Comparison of ENCODE assay signal across 12 cellular contexts in the genomic region with DNA sequence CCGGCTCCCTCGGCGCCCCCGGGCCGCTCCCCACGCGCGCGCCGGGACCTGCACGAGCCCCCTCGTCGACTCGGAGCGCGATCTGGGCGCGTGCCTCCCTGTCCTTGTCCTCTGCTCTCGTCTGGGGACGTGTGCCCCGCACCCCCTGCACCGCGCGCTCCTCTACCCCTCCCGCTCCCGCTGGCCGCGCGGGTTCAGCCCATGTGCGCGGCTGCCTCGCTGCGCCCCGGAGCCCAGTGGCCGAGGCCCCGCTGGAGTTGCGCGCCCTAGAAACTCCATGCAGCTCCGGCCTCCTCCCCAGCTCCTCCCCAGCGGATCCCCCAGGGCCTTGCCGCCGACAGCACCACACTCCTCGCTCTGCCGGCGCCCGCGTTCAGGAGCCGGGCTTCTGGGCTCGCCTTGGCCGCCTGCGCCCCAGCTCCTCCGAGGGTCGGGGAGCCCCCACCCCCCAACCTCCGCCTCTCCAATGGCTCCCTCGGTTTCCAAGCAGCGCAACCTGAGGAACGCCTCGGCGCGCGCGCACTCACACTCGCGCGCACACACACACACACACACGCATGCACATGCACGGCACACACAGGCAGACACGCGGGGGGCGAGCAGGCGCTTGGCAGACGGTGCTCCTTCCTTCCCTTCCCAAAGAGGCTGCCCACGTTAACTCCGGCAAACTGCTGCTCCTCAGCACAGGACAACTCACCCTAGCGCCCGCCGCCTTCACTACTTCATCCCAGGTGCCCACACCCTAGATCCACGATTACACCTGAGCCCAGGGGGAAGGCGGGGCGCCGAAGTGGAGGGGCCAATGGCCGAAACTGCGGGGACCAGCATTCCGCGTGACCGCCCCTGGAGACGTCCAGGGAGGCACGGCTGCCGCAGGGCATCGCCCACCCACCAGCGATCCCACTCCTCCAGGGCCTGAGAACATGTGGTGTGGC.
A peak's percentile ranks its signal among the peaks of the same experiment; 100 is the strongest.
DNase-seq lines count a peak whose midpoint lies in the region; TF ChIP-seq lines count a peak whose summit lies in the region.
"Had no signal": no experiment of that assay in that cellular context is flagged by ENCODE, and none has a peak within 500 bp of the region (broad histone marks: within the 10 kb centered on the region; RNA-seq: fewer than 3 reads in every experiment).

No MANE protein-coding gene starts in this region.

- H3K9me3 Mint-ChIP-seq in activated naive CD4-positive, alpha-beta T cell treated with anti-CD3 and anti-CD28 coated beads for 36 hours, result peaks cover 8% of the 10 kb centered on the region
- H3K9me3 Mint-ChIP-seq: immature natural killer cell had no signal

- H3K4me1 Mint-ChIP-seq in activated naive CD4-positive, alpha-beta T cell treated with anti-CD3 and anti-CD28 coated beads for 36 hours (ENCODE audit: low read depth), result no peaks in the 10 kb centered on the region
- H3K4me1 Mint-ChIP-seq: B cell, immature natural killer cell had no signal

- H3K27ac Mint-ChIP-seq in activated naive CD4-positive, alpha-beta T cell treated with anti-CD3 and anti-CD28 coated beads for 36 hours, result no peak overlapping the region
- H3K27ac Mint-ChIP-seq: B cell; immature natural killer cell; T-helper 2 cell treated with Interferon-gamma antibody and Interleukin-4, amounts not matched to agents 5 μg/mL and 100 μg/mL, for 36 hours had no signal

- H3K27ac ChIP-seq in caudate nucleus (ENCODE audit: low read depth, low read length) (peak overlapping the region; percentile 26), colonic mucosa (no peak overlapping the region)

- peak; percentile 3 for DNase-seq in stimulated activated CD4-positive, alpha-beta T cell treated with anti-CD3 and anti-CD28 coated beads, Interleukin-15, amount 100 ng/mL, for 24 hours
- no peak for DNase-seq in stimulated activated CD4-positive, alpha-beta T cell treated with anti-CD3 and anti-CD28 coated beads, Interleukin-2, amount 100 ng/mL, for 48 hours
- DNase-seq in caudate nucleus (lab: John Stamatoyannopoulos, UW) (peak in 42 of 61 donors; percentile 12 to 80 (median 47)), left kidney (ENCODE audit: low read depth, low spot score) (peak; percentile 75), colonic mucosa (no peak), DMS114 treated with DMSO at 0.1 percent for 48 hours (lab: John Stamatoyannopoulos, UW; ENCODE audit: unreplicated experiment) (no peak)
- no peak for DNase-seq in activated CD8-positive, alpha-beta memory T cell treated with anti-CD3 and anti-CD28 coated beads, Interleukin-2, amount 50 U/mL, for 48 hours
- DNase-seq in activated naive CD4-positive, alpha-beta T cell treated with anti-CD3 and anti-CD28 coated beads for 36 hours, result no peak
- DNase-seq: immature natural killer cell, NCI-H1417 had no signal

- CTCF ChIA-PET in activated naive CD4-positive, alpha-beta T cell treated with anti-CD3 and anti-CD28 coated beads for 36 hours (lab: Charles Lee), result no interaction called here

- H3K4me3 Mint-ChIP-seq in activated naive CD4-positive, alpha-beta T cell treated with anti-CD3 and anti-CD28 coated beads for 36 hours, result no peak overlapping the region
- H3K4me3 Mint-ChIP-seq: B cell; immature natural killer cell; T-helper 2 cell treated with Interferon-gamma antibody and Interleukin-4, amounts not matched to agents 5 μg/mL and 100 μg/mL, for 36 hours had no signal

- intact Hi-C loops in colonic mucosa (cut with DNase I), result no loop called here
- intact Hi-C loops in activated naive CD4-positive, alpha-beta T cell treated with anti-CD3 and anti-CD28 coated beads for 36 hours (cut with micrococcal nuclease), result no loop called here

- peaks cover 13% of the 10 kb centered on the region for H3K27me3 ChIP-seq in colonic mucosa

- H3K9ac ChIP-seq in colonic mucosa (ENCODE audit: low read depth in 2 of 2, low read length in 2 of 2), result no peak overlapping the region

- H3K4me3 ChIP-seq in colonic mucosa, result no peak overlapping the region

- no peak for TF ChIP-seq CTCF in colonic mucosa (IDR thresholded peaks at IDR 0.05)

- H3K36me3 Mint-ChIP-seq in activated naive CD4-positive, alpha-beta T cell treated with anti-CD3 and anti-CD28 coated beads for 36 hours (ENCODE audit: low read depth), result no peaks in the 10 kb centered on the region
- H3K36me3 Mint-ChIP-seq: immature natural killer cell had no signal

- no peaks in the 10 kb centered on the region for H3K4me1 ChIP-seq in colonic mucosa

- peaks cover 28% of the 10 kb centered on the region for H3K27me3 Mint-ChIP-seq in activated naive CD4-positive, alpha-beta T cell treated with anti-CD3 and anti-CD28 coated beads for 36 hours (ENCODE audit: low read depth)

- H3K36me3 ChIP-seq in colonic mucosa, result no peaks in the 10 kb centered on the region

- H3K9me3 ChIP-seq in colonic mucosa, result no peaks in the 10 kb centered on the region

Comparison
In these comparisons a context has a peak if more than half of its experiments do, and no peak if none do; other contexts are left out.
1. DNase-seq: peak in stimulated activated CD4-positive, alpha-beta T cell treated with anti-CD3 and anti-CD28 coated beads, Interleukin-15, amount 100 ng/mL, for 24 hours (single experiment), caudate nucleus (42 of 61) and left kidney (single experiment); none in stimulated activated CD4-positive, alpha-beta T cell treated with anti-CD3 and anti-CD28 coated beads, Interleukin-2, amount 100 ng/mL, for 48 hours (0 of 2), activated CD8-positive, alpha-beta memory T cell treated with anti-CD3 and anti-CD28 coated beads, Interleukin-2, amount 50 U/mL, for 48 hours (single experiment), colonic mucosa (single experiment), activated naive CD4-positive, alpha-beta T cell treated with anti-CD3 and anti-CD28 coated beads for 36 hours (single experiment) and DMS114 treated with DMSO at 0.1 percent for 48 hours (single experiment).